9 cellular contexts compared by ENCODE assay signal in genomic region chr1:204791453-204792366, GRCh38.
DNase-seq lines count a peak whose midpoint lies in the region; ATAC-seq, FAIRE-seq and TF ChIP-seq lines count a peak whose summit lies in the region.
"Had no signal": no experiment of that assay in that cellular context is flagged by ENCODE, and none has a peak within 500 bp of the region (broad histone marks: within the 10 kb centered on the region; RNA-seq: fewer than 3 reads in every experiment).

No MANE protein-coding gene starts in this region.

- peak; percentile 70 for FAIRE-seq in endothelial cell of umbilical vein (lab: Jason Lieb, UNC)

- no peaks in the 10 kb centered on the region for H3K9me1 ChIP-seq in endothelial cell of umbilical vein (replicated peaks; ENCODE audit: control insufficient read depth, extremely low read depth, insufficient read depth, low read length)

- dilution Hi-C loops in endothelial cell of umbilical vein (cut with MboI; ENCODE audit: extremely low pct_ligation_motif_present, low sequenced_read_pairs), result no loop called here

- H4K20me1 ChIP-seq in GM23338 (replicated peaks; ENCODE audit: insufficient read depth), result no peaks in the 10 kb centered on the region
- no peaks in the 10 kb centered on the region for H4K20me1 ChIP-seq in endothelial cell of umbilical vein (replicated peaks; ENCODE audit: control insufficient read depth, extremely low read depth, insufficient read depth, low read length)

- CTCF ChIA-PET in endothelial cell of umbilical vein (lab: Charles Lee), result interaction anchor here (0.5 to 10.1 kb wide), 34 partner anchors 9 to 468 kb away, joined by 3 to 130 read pairs (median 5); no protein-coding TSS in a partner anchor

- no peak overlapping the region for H3K27ac Mint-ChIP-seq in GM23338
- H3K27ac Mint-ChIP-seq in naive B cell, result peak overlapping the region in 2 of 6 donors; percentile 5 to 51

- BruUV-seq in endothelial cell of umbilical vein (replicated peaks; lab: Mats Ljungman, UMichigan), result no TSS peak

- no peak for TF ChIP-seq POLR2A in endothelial cell of umbilical vein (IDR thresholded peaks at IDR 0.05; ENCODE audit: low read depth, low read length)

- H3K27me3 Mint-ChIP-seq in GM23338 (ENCODE audit: insufficient read depth, low read depth, poor library complexity), result peaks cover 6% of the 10 kb centered on the region
- H3K27me3 Mint-ChIP-seq in naive B cell, result peaks cover 30 to 42% (median 34%) of the 10 kb centered on the region in 3 donors

- H3K4me2 ChIP-seq in GM23338, result no peak overlapping the region
- no peak overlapping the region for H3K4me2 ChIP-seq in endothelial cell of umbilical vein (ENCODE audit: insufficient read depth, low read length)

- peak; percentile 99 for ATAC-seq in GM23338
- ATAC-seq in naive B cell (ENCODE audit: low read depth in 2 of 2), result peak; percentile 91 to 92
- ATAC-seq in GM18873 (IDR thresholded peaks at IDR 0.05; ENCODE audit: low FRiP score, unreplicated experiment), result no peak

- H2AFZ ChIP-seq in GM23338 (no peak overlapping the region), endothelial cell of umbilical vein (ENCODE audit: low read depth, low read length) (no peak overlapping the region)

- H3K4me1 ChIP-seq in GM23338 (ENCODE audit: insufficient read depth) (no peaks in the 10 kb centered on the region; the same call in 1 of the 2 replicates), endothelial cell of umbilical vein (ENCODE audit: control insufficient read depth, extremely low read depth, insufficient read depth, low read length) (no peaks in the 10 kb centered on the region)
- H3K4me1 ChIP-seq: suprapubic skin had no signal

- H3K4me3 Mint-ChIP-seq in GM23338 (no peak overlapping the region), naive B cell (no peak overlapping the region)

- intact Hi-C loops in endothelial cell of umbilical vein (cut with micrococcal nuclease), result loop anchor here (1.0 kb wide), 1 partner anchor 16 kb away; no protein-coding TSS in a partner anchor

- H3K4me3 ChIP-seq in GM23338 (no peak overlapping the region), endothelial cell of umbilical vein (replicated peaks in 1 of 3; ENCODE audit: insufficient read depth in 1 of 3, low read depth in 1 of 3, low read length in 3 of 3) (no peak overlapping the region)
- H3K4me3 ChIP-seq: suprapubic skin had no signal

- H3K9me3 ChIP-seq in endothelial cell of umbilical vein (replicated peaks; ENCODE audit: control insufficient read depth, insufficient read depth, low read length), result no peaks in the 10 kb centered on the region
- H3K9me3 ChIP-seq: suprapubic skin had no signal

- H3K9me3 Mint-ChIP-seq in GM23338 (no peaks in the 10 kb centered on the region), naive B cell (peaks cover 0 to 3% (median 0%) of the 10 kb centered on the region in 7 donors)

- no peaks in the 10 kb centered on the region for H3K27me3 ChIP-seq in GM23338 (ENCODE audit: insufficient read depth)
- H3K27me3 ChIP-seq in endothelial cell of umbilical vein (ENCODE audit: control insufficient read depth in 2 of 2, insufficient read depth in 2 of 2, low read length in 2 of 2), result peaks cover 3 to 4% of the 10 kb centered on the region in 2 experiments

- TF ChIP-seq CTCF in GM23338 (conservative IDR thresholded peaks at IDR 0.05; ENCODE audit: low read depth in 2 of 2) (peak; percentile 85 to 90), endothelial cell of umbilical vein (IDR thresholded peaks at IDR 0.05; ENCODE audit: extremely low read depth in 1 of 2, insufficient read depth in 1 of 2, low read depth in 1 of 2, low read length in 2 of 2) (peak; percentile 83 to 88)

- H3K4me1 Mint-ChIP-seq in GM23338 (peaks cover 12% of the 10 kb centered on the region), naive B cell (peaks cover 0 to 8% (median 0%) of the 10 kb centered on the region in 3 donors)

- H3K9ac ChIP-seq in endothelial cell of umbilical vein (replicated peaks; ENCODE audit: extremely low read depth, insufficient read depth, low read length), result no peak overlapping the region

- H3K36me3 ChIP-seq in GM23338 (ENCODE audit: insufficient read depth), result no peaks in the 10 kb centered on the region
- H3K36me3 ChIP-seq in endothelial cell of umbilical vein (ENCODE audit: control insufficient read depth in 2 of 2, extremely low read depth in 1 of 2, insufficient read depth in 2 of 2, low read length in 2 of 2), result no peaks in the 10 kb centered on the region
- H3K36me3 ChIP-seq: suprapubic skin had no signal

- DNase-seq in AG08396 (ENCODE audit: low spot score) (peak; percentile 64), GM23338 (ENCODE audit: low spot score) (peak; percentile 97), NCI-H69 (lab: John Stamatoyannopoulos, UW) (peak; percentile 90), endothelial cell of umbilical vein (ENCODE audit: low read depth, low spot score) (peak; percentile 46), naive B cell (peak; percentile 65)
- peak; percentile 46 to 76 for DNase-seq in activated CD8-positive, alpha-beta memory T cell treated with anti-CD3 and anti-CD28 coated beads for 1 hour (ENCODE audit: extremely low read depth in 1 of 2, low read depth in 1 of 2)
- peak; percentile 63 to 68 for DNase-seq in stimulated activated CD8-positive, alpha-beta memory T cell treated with anti-CD3 and anti-CD28 coated beads, Interleukin-7, amount 100 ng/mL, for 1 hour (ENCODE audit: low read depth in 2 of 2)

- H3K36me3 Mint-ChIP-seq in GM23338 (ENCODE audit: low read depth), result no peaks in the 10 kb centered on the region
- no peaks in the 10 kb centered on the region for H3K36me3 Mint-ChIP-seq in naive B cell

- no peaks in the 10 kb centered on the region for H3F3A ChIP-seq in GM23338 (replicated peaks; ENCODE audit: low read depth)

- H3K9me2 ChIP-seq in GM23338 (ENCODE audit: insufficient read depth), result no peaks in the 10 kb centered on the region

- H3K27ac ChIP-seq in GM23338 (ENCODE audit: low read depth), result no peak overlapping the region
- no peak overlapping the region for H3K27ac ChIP-seq in endothelial cell of umbilical vein (ENCODE audit: insufficient read depth, low read depth, low read length)
- H3K27ac ChIP-seq: suprapubic skin had no signal

- POLR2A ChIA-PET in endothelial cell of umbilical vein (lab: Charles Lee), result no interaction called here

- H3K79me2 ChIP-seq in GM23338 (replicated peaks; ENCODE audit: insufficient read depth), result no peaks in the 10 kb centered on the region
- H3K79me2 ChIP-seq in endothelial cell of umbilical vein (ENCODE audit: control insufficient read depth, insufficient read depth, low read length), result no peaks in the 10 kb centered on the region

TF ChIP-seq in GM23338, 12 proteins besides CTCF, POLR2A, EP300 and RAD21:
- TF ChIP-seq REST (IDR thresholded peaks at IDR 0.05; ENCODE audit: unreplicated experiment), result no peak

TF ChIP-seq in endothelial cell of umbilical vein, 7 proteins besides CTCF, POLR2A, EP300 and RAD21:
- no peak for TF ChIP-seq MYC (IDR thresholded peaks at IDR 0.05; ENCODE audit: low read depth, low read length)

Comparison
In these comparisons a context has a peak if more than half of its experiments do, and no peak if none do; other contexts are left out.
1. DNase-seq: peak in every context shown above with its lines; median percentile 97 in GM23338; 90 in NCI-H69; 66 in stimulated activated CD8-positive, alpha-beta memory T cell treated with anti-CD3 and anti-CD28 coated beads, Interleukin-7, amount 100 ng/mL, for 1 hour; 65 in naive B cell; 64 in AG08396; 61 in activated CD8-positive, alpha-beta memory T cell treated with anti-CD3 and anti-CD28 coated beads for 1 hour; 46 in endothelial cell of umbilical vein.